8 cellular contexts compared by ENCODE assay signal in the genomic region with DNA sequence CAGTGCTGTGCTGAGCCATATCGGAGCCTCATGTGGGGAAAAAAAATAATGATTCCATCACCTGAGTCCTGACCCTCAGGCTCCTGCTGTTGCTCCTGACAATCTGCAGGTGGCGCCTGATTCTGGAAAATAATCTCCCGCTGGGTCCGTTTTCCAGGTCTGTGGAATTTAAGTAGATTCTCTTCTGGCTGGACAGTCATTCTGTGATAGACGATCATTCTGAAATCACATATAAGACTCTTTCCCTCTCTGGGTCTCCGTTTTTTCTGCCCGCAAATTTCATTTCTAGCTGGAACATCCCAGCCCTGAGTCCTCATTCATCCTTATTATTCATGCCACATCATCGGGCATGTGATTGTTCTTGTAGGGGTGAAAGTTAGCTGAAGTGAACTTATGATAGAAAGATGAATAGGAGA. TPM values are rescaled to one million over a fixed set of nuclear protein-coding genes. Genes with fewer than 3 reads are reported as not detected.
DNase-seq lines count a peak whose midpoint lies in the region; ATAC-seq and TF ChIP-seq lines count a peak whose summit lies in the region.

No MANE protein-coding gene starts in this region.

- in situ Hi-C loops in HAP-1 (cut with MboI; ENCODE audit: low sequenced_read_pairs): loop anchor here (5.0 kb wide), 2 partner anchors 88 to 332 kb away; no protein-coding TSS in a partner anchor

- no peaks in the 10 kb centered on the region for H3K27me3 ChIP-seq in CD8-positive, alpha-beta T cell (ENCODE audit: insufficient read depth, low read length)
- H3K27me3 ChIP-seq in HAP-1 (ENCODE audit: low read depth) (no peaks in the 10 kb centered on the region), adipocyte (replicated peaks; ENCODE audit: control insufficient read depth, insufficient read depth, low read length) (no peaks in the 10 kb centered on the region)

- no peaks in the 10 kb centered on the region for H3K9me3 ChIP-seq in CD8-positive, alpha-beta T cell (ENCODE audit: low read length)
- no peaks in the 10 kb centered on the region for H3K9me3 ChIP-seq in HAP-1
- H3K9me3 ChIP-seq in adipocyte (ENCODE audit: control insufficient read depth, low read length): no peaks in the 10 kb centered on the region

- CTCF ChIA-PET in CD8-positive, alpha-beta T cell (lab: Charles Lee): interaction anchor here (0.6 to 10.6 kb wide), 47 partner anchors 7 to 339 kb away, joined by 3 to 106 read pairs (median 4); a partner anchor contains a TSS

- no peak overlapping the region for H3K4me3 Mint-ChIP-seq in CD8-positive, alpha-beta T cell

- no peak overlapping the region for H3K4me3 ChIP-seq in CD8-positive, alpha-beta T cell (ENCODE audit: low read depth, low read length)
- H3K4me3 ChIP-seq in HAP-1 (no peak overlapping the region), adipocyte (ENCODE audit: low read length) (no peak overlapping the region)

- no peak overlapping the region for H3K9ac ChIP-seq in adipocyte (ENCODE audit: low read length)

- peaks cover 13% of the 10 kb centered on the region for H3K27me3 Mint-ChIP-seq in CD8-positive, alpha-beta T cell (ENCODE audit: low read depth)

- peaks cover 3% of the 10 kb centered on the region for H3K4me1 Mint-ChIP-seq in CD8-positive, alpha-beta T cell (ENCODE audit: low read depth)

- peak in 2 of 7 experiments; percentile 32 to 53 for DNase-seq in CD8-positive, alpha-beta T cell
- peak; percentile 74 to 81 for DNase-seq in HAP-1 (ENCODE audit: low spot score in 2 of 2)
- DNase-seq in NCI-H526 treated with DMSO at 0.1 percent for 48 hours (lab: John Stamatoyannopoulos, UW): peak; percentile 21
- DNase-seq in adipocyte (ENCODE audit: low read depth): peak; percentile 95
- peak; percentile 73 for DNase-seq in left cardiac atrium
- peak; percentile 78 for DNase-seq in retina

- no peaks in the 10 kb centered on the region for H3K36me3 Mint-ChIP-seq in CD8-positive, alpha-beta T cell

- POLR2A ChIA-PET in CD8-positive, alpha-beta T cell (lab: Charles Lee): interaction anchor here (0.6 to 2.7 kb wide), 2 partner anchors 26 to 145 kb away, joined by 3 to 12 read pairs; a partner anchor contains a TSS

- no peaks in the 10 kb centered on the region for H3K9me3 Mint-ChIP-seq in CD8-positive, alpha-beta T cell

- TF ChIP-seq CTCF in CD8-positive, alpha-beta T cell (IDR thresholded peaks at IDR 0.05): peak; percentile 73

- H3K27ac ChIP-seq in CD8-positive, alpha-beta T cell (ENCODE audit: low read depth, low read length): no peak overlapping the region

- no peaks in the 10 kb centered on the region for H3K4me1 ChIP-seq in CD8-positive, alpha-beta T cell (ENCODE audit: insufficient read depth, low read length)
- no peaks in the 10 kb centered on the region for H3K4me1 ChIP-seq in HAP-1
- H3K4me1 ChIP-seq in adipocyte (ENCODE audit: control insufficient read depth, insufficient read depth, low read length): peaks cover 15% of the 10 kb centered on the region

- ATAC-seq in CD8-positive, alpha-beta T cell: peak; percentile 52
- peak; percentile 62 to 73 for ATAC-seq in left cardiac atrium
- no peak for ATAC-seq in GM21447 (IDR thresholded peaks at IDR 0.05; ENCODE audit: unreplicated experiment)
- no peak for ATAC-seq in activated CD4-positive, CD25-positive, alpha-beta regulatory T cell treated with anti-CD3 and anti-CD28 coated beads, Interleukin-2, amount 50 U/mL, for 24 hours

- H3K27ac Mint-ChIP-seq in CD8-positive, alpha-beta T cell: no peak overlapping the region

- no peaks in the 10 kb centered on the region for H3K36me3 ChIP-seq in CD8-positive, alpha-beta T cell (ENCODE audit: insufficient read depth, low read length)
- H3K36me3 ChIP-seq in HAP-1 (replicated peaks): no peaks in the 10 kb centered on the region
- no peaks in the 10 kb centered on the region for H3K36me3 ChIP-seq in adipocyte (ENCODE audit: control insufficient read depth, insufficient read depth, low read length, severe bottlenecking)

- intact Hi-C loops in CD8-positive, alpha-beta T cell (cut with DNase I, micrococcal nuclease): loop anchor here (1.0 to 5.0 kb wide), 4 partner anchors 144 to 332 kb away; no protein-coding TSS in a partner anchor
- intact Hi-C loops in left cardiac atrium (cut with DNase I): loop anchor here (1.0 to 5.0 kb wide), 5 partner anchors 88 to 332 kb away; no protein-coding TSS in a partner anchor

RNA-seq across cellular contexts. Expression of a gene that starts 22.1 kb away (rescaled TPM):
- total RNA-seq in CD8-positive, alpha-beta T cell: 1 to 10 TPM; 7.7 to 8.9 TPM
- total RNA-seq in left cardiac atrium: 10 to 100 TPM; 40.4 to 41.5 TPM

Comparison
In these comparisons a context has a peak if more than half of its experiments do, and no peak if none do; other contexts are left out.
1. ATAC-seq: peak in CD8-positive, alpha-beta T cell (single experiment) and left cardiac atrium (2 of 2); none in GM21447 (single experiment) and activated CD4-positive, CD25-positive, alpha-beta regulatory T cell treated with anti-CD3 and anti-CD28 coated beads, Interleukin-2, amount 50 U/mL, for 24 hours (0 of 2).
2. RNA of a gene that starts 22.1 kb away (total RNA-seq): 40.4 to 41.5 TPM in left cardiac atrium; 7.7 to 8.9 TPM in CD8-positive, alpha-beta T cell; every median in the first group is over 4 times any median in the second.